In the genomic region with DNA sequence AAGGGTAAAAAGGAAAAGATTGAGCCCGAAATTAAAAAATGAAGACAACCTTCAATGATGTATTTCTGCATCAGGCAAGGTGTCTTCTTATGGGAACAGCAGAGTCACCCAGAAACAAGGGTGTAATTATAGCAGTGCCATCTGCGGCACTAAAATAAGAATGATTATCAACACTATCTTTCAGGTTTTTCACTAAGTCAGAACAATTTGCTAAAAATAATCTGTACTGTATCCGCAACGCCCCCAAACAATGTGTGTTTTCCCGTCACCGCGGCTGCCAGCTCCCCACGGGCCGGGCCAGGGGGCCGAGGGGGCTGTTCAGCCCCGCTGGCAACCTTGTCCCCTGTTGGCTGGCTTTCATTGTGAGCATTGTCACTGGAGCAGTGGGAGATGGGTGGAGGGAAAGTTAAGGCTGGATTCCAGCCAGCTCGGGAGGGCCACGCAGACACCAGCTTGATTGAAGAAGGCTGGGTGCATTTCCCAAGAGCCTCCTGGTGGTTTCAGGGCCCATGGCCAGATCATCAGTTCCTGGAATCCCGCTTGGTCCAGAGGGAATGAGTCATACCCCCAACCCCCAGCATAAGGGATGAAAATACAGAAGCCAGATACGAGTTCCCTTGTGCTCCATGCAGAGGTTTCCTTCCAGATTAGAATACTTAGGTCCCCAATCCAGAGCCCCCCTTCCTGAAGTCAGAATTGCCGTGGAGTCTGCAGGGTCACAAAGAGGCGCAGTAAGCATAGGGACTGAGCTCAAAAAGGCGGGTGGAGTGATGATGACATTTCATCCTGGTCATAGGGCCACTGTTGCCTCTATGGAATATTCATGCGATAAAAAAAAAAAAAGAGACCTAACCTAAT, we compare ENCODE assay signal across 8 cellular contexts.
A peak's percentile ranks its signal among the peaks of the same experiment; 100 is the strongest.
DNase-seq lines count a peak whose midpoint lies in the region; ATAC-seq, FAIRE-seq and TF ChIP-seq lines count a peak whose summit lies in the region.

No MANE protein-coding gene starts in this region.

- H3K36me3 ChIP-seq in K562 (ENCODE audit: control insufficient read depth, insufficient read depth, low read length) = no peaks in the 10 kb centered on the region

- no peak overlapping the region for H3K27ac ChIP-seq in K562 (ENCODE audit: extremely low read depth, low read depth, low read length)

- no peak; a peak in 1 of 4 replicates for TF ChIP-seq RAD21 in K562 (CRISPR knock-in tag; conservative IDR thresholded peaks at IDR 0.05 in 1 of 2, IDR thresholded peaks at IDR 0.05 in 1 of 2)

- no peaks in the 10 kb centered on the region for H3K9me1 ChIP-seq in K562 (ENCODE audit: control insufficient read depth, insufficient read depth, low read length)

- peak overlapping the region; percentile 38 for H3K4me3 ChIP-seq in AG10803 (ENCODE audit: low read length)
- no peak overlapping the region for H3K4me3 ChIP-seq in K562

- no peak overlapping the region for H3K4me2 ChIP-seq in K562 (ENCODE audit: insufficient read depth, low read length)

- peaks cover 4% of the 10 kb centered on the region in 2 experiments; a peak in 4 of 5 replicates for H3K4me1 ChIP-seq in K562 (replicated peaks in 1 of 2; ENCODE audit: control insufficient read depth in 2 of 2, insufficient read depth in 2 of 2, low read length in 2 of 2)

- H3K79me2 ChIP-seq in K562 (ENCODE audit: control insufficient read depth, insufficient read depth, low read length) = no peaks in the 10 kb centered on the region

- in situ Hi-C loops in K562 (cut with MboI) = no loop called here

- intact Hi-C loops in K562 (cut with micrococcal nuclease) = no loop called here

- DNase-seq in AG10803 (ENCODE audit: low read depth) = peak; percentile 95
- DNase-seq in NCI-H2029 (lab: John Stamatoyannopoulos, UW) = peak; percentile 26
- DNase-seq in K562 (ENCODE audit: extremely low read depth in 1 of 4, low spot score in 3 of 4) = peak; percentile 46 to 65 (median 56)
- DNase-seq in islet precursor cell = peak; percentile 86
- DNase-seq in stromal cell of bone marrow (ENCODE audit: low read depth) = peak; percentile 89

- TF ChIP-seq CTCF in AG10803 (conservative IDR thresholded peaks at IDR 0.05; ENCODE audit: low read length) (no peak), K562 (IDR thresholded peaks at IDR 0.05 in 2 of 3, conservative IDR thresholded peaks at IDR 0.05 in 1 of 3; ENCODE audit: insufficient read depth in 2 of 3, low read depth in 1 of 3, low read length in 3 of 3) (no peak)

- FAIRE-seq in K562 (lab: Jason Lieb, UNC) = peak; percentile 65

- ATAC-seq in GM21786 (IDR thresholded peaks at IDR 0.05; ENCODE audit: unreplicated experiment) = peak; percentile 49
- ATAC-seq in K562 = peak; percentile 55; the same call in 2 of the 3 replicates
- no peak for ATAC-seq in GM19324 (IDR thresholded peaks at IDR 0.05; ENCODE audit: low FRiP score, unreplicated experiment)
- ATAC-seq in GM18858 (IDR thresholded peaks at IDR 0.05; ENCODE audit: unreplicated experiment) = no peak

- WGBS in K562 (ENCODE audit: insufficient coverage, low coverage, missing lambda C conversion rate) = 5% methylated on average over 19 of the region's 19 CpGs

- H4K20me1 ChIP-seq in K562 (replicated peaks; ENCODE audit: control insufficient read depth, insufficient read depth, low read length) = 0 out of 2 replicates have a peak, but pooled peaks cover 6% of the 10 kb centered on the region

- no peaks in the 10 kb centered on the region for H3K9me3 ChIP-seq in K562 (replicated peaks; ENCODE audit: control insufficient read depth, insufficient read depth, low read depth, low read length)

- H3K27me3 ChIP-seq in K562 (ENCODE audit: control insufficient read depth in 2 of 2, insufficient read depth in 2 of 2, low read length in 2 of 2) = peaks cover 2 to 26% of the 10 kb centered on the region in 2 experiments; a peak in 2 of 5 replicates

- CTCF ChIA-PET in K562 (lab: Yijun Ruan, JAX; ENCODE audit: low intra/inter-chr PET ratio) = no interaction called here

- 0 out of 2 replicates have a peak, but pooled peaks have one; percentile 12 for TF ChIP-seq EP300 in K562 (IDR thresholded peaks at IDR 0.05; ENCODE audit: low read length)

- no peak overlapping the region for H2AFZ ChIP-seq in K562 (ENCODE audit: low read depth, low read length)

- no peak overlapping the region; a peak in 1 of 4 replicates for H3K9ac ChIP-seq in K562 (ENCODE audit: insufficient read depth in 1 of 2, low read depth in 2 of 2, low read length in 2 of 2)

- no peak for TF ChIP-seq POLR2A in K562 (conservative IDR thresholded peaks at IDR 0.05)

- POLR2A ChIA-PET in K562 (lab: Yijun Ruan, JAX) = interaction anchor here (0.5 to 0.6 kb wide), 3 partner anchors 197 to 214 kb away, joined by 3 to 4 read pairs (median 3); no protein-coding TSS in a partner anchor

- no TSS peak for BruUV-seq in K562 (replicated peaks; lab: Mats Ljungman, UMichigan)

TF ChIP-seq in K562, 482 proteins besides CTCF, POLR2A, EP300 and RAD21 (continues in another document):
- TF ChIP-seq HNRNPK (IDR thresholded peaks at IDR 0.05; ENCODE audit: low read depth, low read length, poor library complexity, severe bottlenecking) = no peak
- TF ChIP-seq PRDM10 (IDR thresholded peaks at IDR 0.05; ENCODE audit: partially characterized antibody) = no peak
- peak; percentile 70 for TF ChIP-seq NFIC (IDR thresholded peaks at IDR 0.05)
- TF ChIP-seq FOSL1 (tag; conservative IDR thresholded peaks at IDR 0.05) = peak; percentile 96
- no peak for TF ChIP-seq ZFX (CRISPR knock-in tag; IDR thresholded peaks at IDR 0.05)
- peak; percentile 45; the same call in 1 of the 2 replicates for TF ChIP-seq ATF7 (IDR thresholded peaks at IDR 0.05)
- TF ChIP-seq RCOR1 (IDR thresholded peaks at IDR 0.05; ENCODE audit: borderline replicate concordance in 1 of 2, low read depth in 2 of 2, low read length in 2 of 2) = peak in 1 of 2 experiments; percentile 65; a peak in 2 of 4 replicates
- TF ChIP-seq ATF3 (IDR thresholded peaks at IDR 0.05) = peak; percentile 89
- no peak for TF ChIP-seq ATF3 (CRISPR knock-in tag; conservative IDR thresholded peaks at IDR 0.05)
- no peak for TF ChIP-seq ZNF717 (CRISPR knock-in tag; IDR thresholded peaks at IDR 0.05)
- peak; percentile 78 for TF ChIP-seq CTBP1 (IDR thresholded peaks at IDR 0.05; ENCODE audit: borderline replicate concordance)
- peak; percentile 64 for TF ChIP-seq SMARCA4 (IDR thresholded peaks at IDR 0.05)
- peak; percentile 63; the same call in 1 of the 2 replicates for TF ChIP-seq PHF21A (IDR thresholded peaks at IDR 0.05; ENCODE audit: borderline replicate concordance, low read depth)
- no peak for TF ChIP-seq POLR2B (IDR thresholded peaks at IDR 0.05; ENCODE audit: low read depth, partially characterized antibody)
- peak; percentile 91 for TF ChIP-seq JUN (IDR thresholded peaks at IDR 0.05; ENCODE audit: borderline replicate concordance, low read depth, low read length)
- no peak for TF ChIP-seq JUN (CRISPR knock-in tag; IDR thresholded peaks at IDR 0.05; ENCODE audit: borderline replicate concordance)
- TF ChIP-seq JUND (IDR thresholded peaks at IDR 0.05; ENCODE audit: borderline replicate concordance, low read depth, low read length) = peak; percentile 96
- peak; percentile 96; the same call in 2 of the 3 replicates for TF ChIP-seq JUND (tag; IDR thresholded peaks at IDR 0.05; ENCODE audit: borderline replicate concordance, low read depth, low read length)
- TF ChIP-seq, protein P1, sequence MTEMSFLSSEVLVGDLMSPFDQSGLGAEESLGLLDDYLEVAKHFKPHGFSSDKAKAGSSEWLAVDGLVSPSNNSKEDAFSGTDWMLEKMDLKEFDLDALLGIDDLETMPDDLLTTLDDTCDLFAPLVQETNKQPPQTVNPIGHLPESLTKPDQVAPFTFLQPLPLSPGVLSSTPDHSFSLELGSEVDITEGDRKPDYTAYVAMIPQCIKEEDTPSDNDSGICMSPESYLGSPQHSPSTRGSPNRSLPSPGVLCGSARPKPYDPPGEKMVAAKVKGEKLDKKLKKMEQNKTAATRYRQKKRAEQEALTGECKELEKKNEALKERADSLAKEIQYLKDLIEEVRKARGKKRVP (CRISPR knock-in tag; IDR thresholded peaks at IDR 0.05) = no peak
- TF ChIP-seq ARID1B (IDR thresholded peaks at IDR 0.05) = peak; percentile 61; the same call in 1 of the 2 replicates
- 0 out of 2 replicates have a peak, but pooled peaks have one; percentile 51 for TF ChIP-seq SMARCE1 (IDR thresholded peaks at IDR 0.05)

Comparison
In these comparisons a context has a peak if more than half of its experiments do, and no peak if none do; other contexts are left out.
1. DNase-seq: peak in every context shown above with its lines; median percentile 95 in AG10803; 89 in stromal cell of bone marrow; 86 in islet precursor cell; 56 in K562; 26 in NCI-H2029.
2. ATAC-seq: peak in GM21786 (single experiment) and K562 (single experiment); none in GM19324 (single experiment) and GM18858 (single experiment).